Comparison of ENCODE assay signal across 8 cellular contexts in genomic region chr6:41895300-41896233, GRCh38. TPM values are rescaled to one million over a fixed set of nuclear protein-coding genes. Genes with fewer than 3 reads are reported as not detected.
DNase-seq lines count a peak whose midpoint lies in the region; ATAC-seq, FAIRE-seq and TF ChIP-seq lines count a peak whose summit lies in the region.

TSS of gene USP49 (minus strand) at chr6:41895375. CDS start at chr6:41806983, 88,392 bp downstream.

- peaks cover 14% of the 10 kb centered on the region for H3K4me1 ChIP-seq in keratinocyte (ENCODE audit: control insufficient read depth, extremely low read depth, insufficient read depth, low read length)

- FAIRE-seq in keratinocyte (lab: Jason Lieb, UNC): peak; percentile 82

- H3K4me2 ChIP-seq in keratinocyte (ENCODE audit: control insufficient read depth, extremely low read depth, insufficient read depth, low read depth, low read length): peak within 1 kb of the TSS; percentile 95

- H3K36me3 ChIP-seq in keratinocyte (ENCODE audit: control insufficient read depth in 2 of 2, extremely low read depth in 1 of 2, insufficient read depth in 2 of 2, low read length in 2 of 2): peaks cover 0 to 4% of the 10 kb centered on the region in 2 experiments

- H3K27ac ChIP-seq in caudate nucleus (ENCODE audit: low read depth, low read length) (no peak within 1 kb of the TSS), keratinocyte (ENCODE audit: control insufficient read depth, insufficient read depth, low read length) (peak within 1 kb of the TSS; percentile 79)

- no peaks in the 10 kb centered on the region for H3K9me1 ChIP-seq in keratinocyte (ENCODE audit: control insufficient read depth, extremely low read depth, insufficient read depth, low read length)

- TF ChIP-seq CTCF in AG09319 (IDR thresholded peaks at IDR 0.05; ENCODE audit: low read depth, low read length) (no peak), WTC11 (IDR thresholded peaks at IDR 0.05) (no peak), keratinocyte (optimal IDR thresholded peaks at IDR 0.05 in 1 of 3, IDR thresholded peaks at IDR 0.05 in 1 of 3, conservative IDR thresholded peaks at IDR 0.05 in 1 of 3; ENCODE audit: extremely low read depth in 1 of 3, insufficient read depth in 2 of 3, low read length in 3 of 3) (no peak)

- H3K27ac Mint-ChIP-seq in WTC11: peak within 1 kb of the TSS; percentile 99

- CTCF ChIA-PET in WTC11 (lab: Charles Lee): interaction anchor here (0.5 to 5.7 kb wide), 8 partner anchors 26 to 220 kb away, joined by 3 to 53 read pairs (median 5); partner anchors contain the start of genes BYSL, MED20 and TOMM6

- H3K9ac ChIP-seq in keratinocyte (ENCODE audit: control insufficient read depth, extremely low read depth, insufficient read depth, low read length): peak within 1 kb of the TSS; percentile 84

- H2AFZ ChIP-seq in keratinocyte (ENCODE audit: control insufficient read depth, low read length): peak within 1 kb of the TSS; percentile 78

- H3K27me3 ChIP-seq in keratinocyte (ENCODE audit: control insufficient read depth, extremely low read depth, insufficient read depth, low read length): no peaks in the 10 kb centered on the region

- POLR2A ChIA-PET in WTC11 (lab: Charles Lee): interaction anchor here (0.8 to 2.3 kb wide), 4 partner anchors 25 to 109 kb away, joined by 3 to 9 read pairs (median 4); partner anchors contain the start of genes BYSL and MED20

- peak within 1 kb of the TSS; percentile 78 to 94 (median 80) for H3K4me3 ChIP-seq in keratinocyte (ENCODE audit: control insufficient read depth in 2 of 3, extremely low read depth in 1 of 3, insufficient read depth in 2 of 3, low read depth in 1 of 3, low read length in 3 of 3)

- peaks cover 21% of the 10 kb centered on the region for H3K4me1 Mint-ChIP-seq in WTC11

- H3K79me2 ChIP-seq in keratinocyte (ENCODE audit: control insufficient read depth, insufficient read depth, low read length): no peaks in the 10 kb centered on the region

- dilution Hi-C loops in keratinocyte (cut with MboI; ENCODE audit: extremely low pct_ligation_motif_present, low sequenced_read_pairs): no loop called here

- no peaks in the 10 kb centered on the region for H3K36me3 Mint-ChIP-seq in WTC11

- H4K20me1 ChIP-seq in keratinocyte (ENCODE audit: control insufficient read depth, extremely low read depth, insufficient read depth, low read length): no peaks in the 10 kb centered on the region

- H3K9me3 ChIP-seq in keratinocyte (ENCODE audit: control insufficient read depth, low read depth, low read length): no peaks in the 10 kb centered on the region

- peak; percentile 94 for ATAC-seq in GM19023 (IDR thresholded peaks at IDR 0.05; ENCODE audit: unreplicated experiment)
- peak; percentile 75 for ATAC-seq in HG03175 (IDR thresholded peaks at IDR 0.05; ENCODE audit: unreplicated experiment)
- peak; percentile 84 for ATAC-seq in WTC11

- no peak within 1 kb of the TSS for H3K4me3 Mint-ChIP-seq in WTC11

- no peaks in the 10 kb centered on the region for H3K27me3 Mint-ChIP-seq in WTC11 (ENCODE audit: low read depth)

- peak; percentile 44 for DNase-seq in AG09319 (ENCODE audit: extremely low read depth, low read depth)
- DNase-seq in NCI-H2227 treated with DMSO at 0.1 percent for 48 hours (lab: John Stamatoyannopoulos, UW): peak; percentile 86
- DNase-seq in WTC11 (ENCODE audit: low spot score): peak; percentile 95
- peak; percentile 17 to 93 (median 81) for DNase-seq in caudate nucleus (lab: John Stamatoyannopoulos, UW)
- DNase-seq in keratinocyte (ENCODE audit: low read depth, low spot score): no peak
- DNase-seq in stimulated activated CD4-positive, alpha-beta T cell treated with anti-CD3 and anti-CD28 coated beads, Interleukin-15, amount 100 ng/mL, for 1 hour (ENCODE audit: low read depth in 1 of 2, low spot score in 1 of 2): peak; percentile 76 to 92

- no peaks in the 10 kb centered on the region for H3K9me3 Mint-ChIP-seq in WTC11

TF ChIP-seq in WTC11, 78 proteins besides CTCF, POLR2A, EP300 and RAD21:
- TF ChIP-seq USF2 (CRISPR knock-in tag; IDR thresholded peaks at IDR 0.05) (peak; percentile 64), USF1 (CRISPR knock-in tag; IDR thresholded peaks at IDR 0.05) (peak; percentile 77), MYBL2 (CRISPR knock-in tag; IDR thresholded peaks at IDR 0.05) (no peak), ATF1 (CRISPR knock-in tag; IDR thresholded peaks at IDR 0.05) (no peak), MAX (CRISPR knock-in tag; IDR thresholded peaks at IDR 0.05) (peak; percentile 87), NFYB (CRISPR knock-in tag; conservative IDR thresholded peaks at IDR 0.05; ENCODE audit: low read depth) (peak; percentile 67), SP1 (CRISPR knock-in tag; conservative IDR thresholded peaks at IDR 0.05) (peak; percentile 60; the same call in 1 of the 2 replicates), GRHL2 (CRISPR knock-in tag; IDR thresholded peaks at IDR 0.05; ENCODE audit: insufficient replicate concordance, severe bottlenecking) (no peak), ETV6 (CRISPR knock-in tag; IDR thresholded peaks at IDR 0.05) (0 out of 2 replicates have a peak, but pooled peaks have one; percentile 40), TEAD1 (CRISPR knock-in tag; IDR thresholded peaks at IDR 0.05) (0 out of 2 replicates have a peak, but pooled peaks have one; percentile 24), ESRRA (CRISPR knock-in tag; IDR thresholded peaks at IDR 0.05; ENCODE audit: borderline replicate concordance) (no peak), FOXK1 (CRISPR knock-in tag; IDR thresholded peaks at IDR 0.05) (peak; percentile 71; the same call in 1 of the 2 replicates)
TF ChIP-seq in WTC11: peak in this region for 8.

RNA-seq across cellular contexts. Expression of gene USP49, which starts in this region (rescaled TPM):
- total RNA-seq in WTC11 (2021): 16.3 to 18.4 TPM (median 17.3 TPM) in 3 replicates
- 1.0 to 3.2 TPM (median 2.3 TPM) in 3 replicates for polyA plus RNA-seq in keratinocyte
- 1.5 TPM for polyA plus RNA-seq in keratinocyte (2011; ENCODE audit: low read depth)
- 0.45 and 0.64 TPM in 2 replicates for polyA plus RNA-seq in keratinocyte (2011; cell fraction: cytosol; rRNA removed)
- polyA plus RNA-seq in keratinocyte (2011; cell fraction: nucleus; rRNA removed): 9.4 and 9.9 TPM in 2 replicates
- 0.84 and 2.1 TPM in 2 replicates for polyA plus RNA-seq in keratinocyte (2012; ENCODE audit: low replicate concordance)
- 0.98 to 2.8 TPM (median 2.4 TPM) in 3 replicates for polyA minus RNA-seq in keratinocyte
- 0.77 TPM for polyA minus RNA-seq in keratinocyte (2011; cell fraction: cytosol; rRNA and poly(A)+ RNA removed)
- 3.8 and 6.7 TPM in 2 replicates for polyA minus RNA-seq in keratinocyte (2011; cell fraction: nucleus; rRNA and poly(A)+ RNA removed)
